ENCODE assay signal across 8 cellular contexts in the genomic region with DNA sequence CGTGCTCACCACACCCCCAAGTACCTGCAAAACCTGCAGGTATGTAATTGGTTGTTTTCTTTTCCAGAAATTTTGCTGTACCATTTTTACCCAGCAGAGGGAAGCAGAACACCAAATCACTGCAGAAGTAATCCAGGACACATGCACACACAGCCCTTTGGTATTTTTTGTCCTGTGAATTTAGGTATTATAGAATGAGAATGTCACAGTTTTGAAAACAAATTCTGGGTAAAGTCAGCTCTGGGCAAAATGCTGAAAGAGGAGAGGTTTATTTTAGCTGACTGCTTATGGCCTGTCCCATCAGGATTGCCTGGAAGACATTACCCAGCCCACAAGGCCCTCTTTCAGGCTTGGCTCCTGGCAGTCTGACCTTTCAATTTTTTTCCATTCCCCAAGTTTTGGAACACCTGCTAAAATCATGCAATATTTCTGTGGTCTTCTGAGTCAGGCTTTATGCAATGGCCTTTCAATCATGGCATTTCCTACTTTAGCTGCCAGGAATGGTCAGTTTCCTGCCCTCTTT. TPM values are rescaled to one million over a fixed set of nuclear protein-coding genes. Genes with fewer than 3 reads are reported as not detected.
DNase-seq lines count a peak whose midpoint lies in the region; ATAC-seq and TF ChIP-seq lines count a peak whose summit lies in the region.

No MANE protein-coding gene starts in this region.

- H3K27me3 ChIP-seq in Caco-2 (replicated peaks; ENCODE audit: control insufficient read depth, insufficient read depth, low read length) (no peaks in the 10 kb centered on the region), H7 (ENCODE audit: control insufficient read depth, insufficient read depth, low read length) (no peaks in the 10 kb centered on the region), smooth muscle cell (ENCODE audit: low read depth) (no peaks in the 10 kb centered on the region)

- H3K4me2 ChIP-seq in smooth muscle cell, result no peak overlapping the region

- peaks cover 3% of the 10 kb centered on the region for H3F3A ChIP-seq in smooth muscle cell (ENCODE audit: low read depth)

- no peaks in the 10 kb centered on the region for H3K36me3 Mint-ChIP-seq in Caco-2 (ENCODE audit: insufficient read depth, unreplicated experiment)
- H3K36me3 Mint-ChIP-seq in activated naive CD8-positive, alpha-beta T cell treated with anti-CD3 and anti-CD28 coated beads, Interleukin-2, amount 10 ng/mL, durations not matched to agents 7 days and 5 days, result no peaks in the 10 kb centered on the region

- H3K9me3 Mint-ChIP-seq in Caco-2 (ENCODE audit: unreplicated experiment), result no peaks in the 10 kb centered on the region
- H3K9me3 Mint-ChIP-seq in activated naive CD8-positive, alpha-beta T cell treated with anti-CD3 and anti-CD28 coated beads, Interleukin-2, amount 10 ng/mL, durations not matched to agents 7 days and 5 days, result no peaks in the 10 kb centered on the region

- POLR2A ChIA-PET in Caco-2 (lab: Charles Lee), result no interaction called here
- POLR2A ChIA-PET in activated naive CD8-positive, alpha-beta T cell treated with anti-CD3 and anti-CD28 coated beads, Interleukin-2, amount 10 ng/mL, durations not matched to agents 7 days and 5 days (lab: Charles Lee), result no interaction called here

- H3K36me3 ChIP-seq in Caco-2 (ENCODE audit: control insufficient read depth, insufficient read depth, low read length) (no peaks in the 10 kb centered on the region), H7 (replicated peaks; ENCODE audit: control insufficient read depth, insufficient read depth, low read length) (no peaks in the 10 kb centered on the region), smooth muscle cell (ENCODE audit: low read depth) (no peaks in the 10 kb centered on the region)

- H3K9me3 ChIP-seq in Caco-2 (no peaks in the 10 kb centered on the region), smooth muscle cell (replicated peaks; ENCODE audit: low read depth) (no peaks in the 10 kb centered on the region)

- BruUV-seq in Caco-2 (replicated peaks; lab: Mats Ljungman, UMichigan), result no TSS peak

- ATAC-seq in activated naive CD8-positive, alpha-beta T cell treated with anti-CD3 and anti-CD28 coated beads, Interleukin-2, amount 10 ng/mL, durations not matched to agents 7 days and 5 days (ENCODE audit: low read depth), result peak; percentile 13
- no peak for ATAC-seq in HG03025 (IDR thresholded peaks at IDR 0.05; ENCODE audit: low FRiP score, unreplicated experiment)

- no peaks in the 10 kb centered on the region for H3K79me2 ChIP-seq in smooth muscle cell (ENCODE audit: low read depth)

- H3K4me3 Mint-ChIP-seq in Caco-2 (ENCODE audit: unreplicated experiment), result no peak overlapping the region
- H3K4me3 Mint-ChIP-seq in activated naive CD8-positive, alpha-beta T cell treated with anti-CD3 and anti-CD28 coated beads, Interleukin-2, amount 10 ng/mL, durations not matched to agents 7 days and 5 days, result peak overlapping the region; percentile 40

- CTCF ChIA-PET in Caco-2 (lab: Charles Lee), result interaction anchor here (1.4 to 5.7 kb wide), 3 partner anchors 173 to 181 kb away, joined by 4 to 34 read pairs (median 9); no protein-coding TSS in a partner anchor

- DNase-seq in Caco-2 (peak; percentile 40 to 75), H7 (peak; percentile 51), NCI-H446 (lab: John Stamatoyannopoulos, UW) (peak; percentile 19 to 51), hepatic stellate cell (ENCODE audit: low spot score) (peak; percentile 44), smooth muscle cell (lab: John Stamatoyannopoulos, UW; ENCODE audit: unreplicated experiment) (no peak), posterior cingulate gyrus (no peak)
- DNase-seq in activated naive CD8-positive, alpha-beta T cell treated with anti-CD3 and anti-CD28 coated beads, Interleukin-2, amount 10 ng/mL, durations not matched to agents 7 days and 5 days, result no peak

- H3K4me1 ChIP-seq in Caco-2 (peaks cover 21% of the 10 kb centered on the region), smooth muscle cell (ENCODE audit: low read depth) (peaks cover 13% of the 10 kb centered on the region)

- H4K20me1 ChIP-seq in smooth muscle cell (ENCODE audit: low read depth), result no peaks in the 10 kb centered on the region

- H3K9ac ChIP-seq in smooth muscle cell (ENCODE audit: low read depth), result no peak overlapping the region

- no peak overlapping the region for H2AFZ ChIP-seq in smooth muscle cell (ENCODE audit: low read depth)

- H3K27ac ChIP-seq in smooth muscle cell (ENCODE audit: low read depth), result peak overlapping the region; percentile 57

- H3K4me3 ChIP-seq in Caco-2 (ENCODE audit: low read depth, low read length) (no peak overlapping the region), H7 (ENCODE audit: insufficient read depth, low read depth, low read length) (no peak overlapping the region), smooth muscle cell (no peak overlapping the region)

- peaks cover 22% of the 10 kb centered on the region for H3K4me1 Mint-ChIP-seq in Caco-2 (ENCODE audit: low read depth, unreplicated experiment)
- peaks cover 28% of the 10 kb centered on the region for H3K4me1 Mint-ChIP-seq in activated naive CD8-positive, alpha-beta T cell treated with anti-CD3 and anti-CD28 coated beads, Interleukin-2, amount 10 ng/mL, durations not matched to agents 7 days and 5 days

- no peaks in the 10 kb centered on the region for H3K27me3 Mint-ChIP-seq in Caco-2 (ENCODE audit: insufficient read depth, unreplicated experiment)
- no peaks in the 10 kb centered on the region for H3K27me3 Mint-ChIP-seq in activated naive CD8-positive, alpha-beta T cell treated with anti-CD3 and anti-CD28 coated beads, Interleukin-2, amount 10 ng/mL, durations not matched to agents 7 days and 5 days

- 0% methylated on average over 1 of the region's 1 CpG for WGBS in smooth muscle cell (ENCODE audit: low lambda C conversion rate)

- TF ChIP-seq CTCF in Caco-2 (IDR thresholded peaks at IDR 0.05; ENCODE audit: insufficient read depth in 1 of 2, low read depth in 1 of 2, low read length in 1 of 2, severe bottlenecking in 1 of 2, unreplicated experiment in 1 of 2), result peak; percentile 78 to 82
- peak; percentile 76 for TF ChIP-seq CTCF in smooth muscle cell (IDR thresholded peaks at IDR 0.05; ENCODE audit: borderline replicate concordance, insufficient read depth, poor library complexity, severe bottlenecking)

- no peak overlapping the region for H3K27ac Mint-ChIP-seq in Caco-2 (ENCODE audit: unreplicated experiment)
- no peak overlapping the region for H3K27ac Mint-ChIP-seq in activated naive CD8-positive, alpha-beta T cell treated with anti-CD3 and anti-CD28 coated beads, Interleukin-2, amount 10 ng/mL, durations not matched to agents 7 days and 5 days

- intact Hi-C loops in Caco-2 (cut with micrococcal nuclease; ENCODE audit: unreplicated experiment), result loop anchor here (1.0 to 2.0 kb wide), 5 partner anchors 78 to 347 kb away; a partner anchor contains a TSS
- intact Hi-C loops in posterior cingulate gyrus (cut with DNase I), result loop anchor here (1.0 kb wide), 2 partner anchors 182 to 247 kb away; no protein-coding TSS in a partner anchor

RNA-seq across cellular contexts. Expression of a gene that starts 3.5 kb away (rescaled TPM):
- total RNA-seq in Caco-2 (2022) (12.2 and 14.6 TPM in 2 replicates), smooth muscle cell (17.4 and 25.9 TPM in 2 replicates)
- 11.5 and 15.7 TPM in 2 replicates for total RNA-seq in H7 (2014; rRNA removed; shearing (Covaris generic))
- total RNA-seq in activated naive CD8-positive, alpha-beta T cell treated with anti-CD3 and anti-CD28 coated beads, Interleukin-2, amount 10 ng/mL, durations not matched to agents 7 days and 5 days, result 1 to 10 TPM; 4.2 to 5.1 TPM
- 11.0 and 17.1 TPM in 2 replicates for polyA plus RNA-seq in smooth muscle cell

RNA-seq across cellular contexts. Expression of a gene that starts 54.7 kb away (rescaled TPM):
- 8.7 and 10.0 TPM in 2 replicates for total RNA-seq in Caco-2 (2022)
- 4.6 and 6.7 TPM in 2 replicates for total RNA-seq in H7 (2014; rRNA removed; shearing (Covaris generic))
- total RNA-seq in activated naive CD8-positive, alpha-beta T cell treated with anti-CD3 and anti-CD28 coated beads, Interleukin-2, amount 10 ng/mL, durations not matched to agents 7 days and 5 days, result 10 to 100 TPM; 25.7 to 26.4 TPM
- total RNA-seq in smooth muscle cell, result 6.1 and 8.4 TPM in 2 replicates
- 4.3 and 7.8 TPM in 2 replicates for polyA plus RNA-seq in smooth muscle cell

Comparison
In these comparisons a context has a peak if more than half of its experiments do, and no peak if none do; other contexts are left out.
1. DNase-seq: peak in Caco-2 (2 of 2), H7 (single experiment), NCI-H446 (2 of 2) and hepatic stellate cell (single experiment); none in activated naive CD8-positive, alpha-beta T cell treated with anti-CD3 and anti-CD28 coated beads, Interleukin-2, amount 10 ng/mL, durations not matched to agents 7 days and 5 days (single experiment), smooth muscle cell (single experiment) and posterior cingulate gyrus (0 of 10).